ENCODE assay signal across 1 cellular context in genomic region chr4:119111296-119111695, GRCh38.
TF ChIP-seq lines count a peak whose summit lies in the region.

No MANE protein-coding gene starts in this region.

TF ChIP-seq in A549, 52 proteins besides CTCF, POLR2A, EP300 and RAD21 (continued from another document):
- no peak for TF ChIP-seq PBX3 (IDR thresholded peaks at IDR 0.05)
- no peak for TF ChIP-seq NPAS2 (CRISPR knock-in tag; IDR thresholded peaks at IDR 0.05; ENCODE audit: borderline replicate concordance)
